In the genomic region with DNA sequence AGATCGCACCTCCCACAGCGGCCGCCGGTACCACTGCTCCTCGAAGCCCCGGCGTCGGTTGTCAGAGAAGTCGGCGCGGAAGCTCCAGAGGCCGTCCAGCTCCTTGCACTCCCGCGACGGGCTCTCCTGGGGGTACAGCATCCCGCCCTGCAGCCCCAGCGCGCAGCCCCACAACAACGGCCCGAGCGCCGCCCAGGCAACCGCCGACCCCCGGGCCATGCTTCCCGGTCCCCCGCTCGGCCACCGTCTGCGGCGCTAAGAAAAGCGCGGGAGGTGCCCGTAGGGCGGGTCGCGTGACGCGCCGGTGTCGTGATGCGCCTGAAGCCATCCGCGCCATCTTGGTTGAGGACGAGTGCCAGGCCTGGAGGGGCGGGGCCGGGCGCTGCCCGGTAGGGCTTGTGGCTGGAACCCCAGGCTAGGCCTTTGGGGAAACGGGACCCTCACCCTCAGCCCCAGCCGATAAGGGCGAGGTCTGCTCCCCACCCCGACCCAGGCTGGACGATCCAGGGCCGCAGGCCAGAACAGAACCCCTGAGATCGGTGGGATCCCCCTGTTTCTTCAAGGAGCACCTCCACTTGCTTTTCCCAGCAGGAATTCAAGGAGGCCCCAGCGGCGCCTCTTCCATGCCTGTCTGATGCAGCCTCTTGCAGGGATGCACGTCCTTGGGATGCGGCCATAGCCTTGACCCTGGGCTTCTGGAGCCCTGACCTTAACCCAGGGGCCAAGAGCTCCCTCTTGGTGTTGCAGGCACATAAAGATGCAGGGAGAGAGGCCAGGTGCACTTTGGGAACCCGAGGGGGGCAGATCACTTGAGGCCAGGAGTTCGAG, we compare ENCODE assay signal across 8 cellular contexts. TPM values are rescaled to one million over a fixed set of nuclear protein-coding genes. Genes with fewer than 3 reads are reported as not detected.
DNase-seq lines count a peak whose midpoint lies in the region; ATAC-seq and TF ChIP-seq lines count a peak whose summit lies in the region.

A gene (minus strand): TSS at position 249 of the 828 bp plus-strand sequence. CDS start 30 bp downstream, at position 219.

- peak; percentile 84 for TF ChIP-seq POLR2A in Raji (IDR thresholded peaks at IDR 0.05; ENCODE audit: insufficient read depth, low read depth, low read length)

- no peaks in the 10 kb centered on the region for H3K9me3 Mint-ChIP-seq in natural killer cell

- H3K36me3 ChIP-seq in H7 (replicated peaks; ENCODE audit: control insufficient read depth, insufficient read depth, low read length) = peaks cover 7% of the 10 kb centered on the region

- peak within 1 kb of the TSS; percentile 89 for H3K4me3 ChIP-seq in H7 (ENCODE audit: insufficient read depth, low read depth, low read length)

- H3K4me1 Mint-ChIP-seq in natural killer cell = peaks cover 6 to 10% of the 10 kb centered on the region in 2 donors

- no peaks in the 10 kb centered on the region for H3K27me3 Mint-ChIP-seq in natural killer cell (ENCODE audit: low read depth in 2 of 2)

- peak; percentile 70 to 83 (median 82) for ATAC-seq in natural killer cell

- no peaks in the 10 kb centered on the region for H3K36me3 Mint-ChIP-seq in natural killer cell

- H3K27ac Mint-ChIP-seq in natural killer cell = peak within 1 kb of the TSS; percentile 88 to 94

- DNase-seq in ELF-1 (ENCODE audit: low read depth, low spot score) = peak; percentile 95
- peak; percentile 99 for DNase-seq in H7
- DNase-seq in M059J (ENCODE audit: low read depth) = peak; percentile 84
- peak; percentile 81 for DNase-seq in activated T-helper 9 cell treated with anti-CD3 and anti-CD28 coated beads, Interleukin-2, amount 50 U/mL, for 16 hours (ENCODE audit: low read depth)
- DNase-seq in fibroblast of peridontal ligament (ENCODE audit: extremely low read depth) = peak; percentile 79
- peak; percentile 87 for DNase-seq in natural killer cell
- peak; percentile 67 to 90 (median 83) for DNase-seq in stimulated activated naive CD4-positive, alpha-beta T cell (lab: John Stamatoyannopoulos, UW)

- H3K4me3 Mint-ChIP-seq in natural killer cell = peak within 1 kb of the TSS; percentile 87

- intact Hi-C loops in natural killer cell (cut with micrococcal nuclease) = loop anchor here (2.0 to 5.0 kb wide), 2 partner anchors 231 to 510 kb away; no protein-coding TSS in a partner anchor

- TF ChIP-seq CTCF in natural killer cell (IDR thresholded peaks at IDR 0.05) = no peak

- H3K27me3 ChIP-seq in H7 (ENCODE audit: control insufficient read depth, insufficient read depth, low read length) = no peaks in the 10 kb centered on the region

RNA-seq across cellular contexts. Expression of the gene that starts here (rescaled TPM):
- total RNA-seq in H7 (2014; rRNA removed; shearing (Covaris generic)) = 33.1 and 37.5 TPM in 2 replicates
- total RNA-seq in M059J (2014; rRNA removed; shearing (Covaris generic)) = 48.5 and 52.8 TPM in 2 replicates
- total RNA-seq in natural killer cell = 10 to 100 TPM; 68.8 to 94.5 (median 85.7) TPM

Comparison
In these comparisons a context has a peak if more than half of its experiments do, and no peak if none do; other contexts are left out.
1. Peak in every context shown above with its lines: DNase-seq, ATAC-seq and H3K4me3 ChIP-seq.